Comparison of ENCODE assay signal across 11 cellular contexts in genomic region chr15:68781766-68782588, GRCh38. TPM values are rescaled to one million over a fixed set of nuclear protein-coding genes. Genes with fewer than 3 reads are reported as not detected.
DNase-seq lines count a peak whose midpoint lies in the region; ATAC-seq lines count a peak whose summit lies in the region.
"Had no signal": no experiment of that assay in that cellular context is flagged by ENCODE, and none has a peak within 500 bp of the region (broad histone marks: within the 10 kb centered on the region; RNA-seq: fewer than 3 reads in every experiment).

No MANE protein-coding gene starts in this region.

- H3K27ac Mint-ChIP-seq in activated CD8-positive, alpha-beta memory T cell treated with anti-CD3 and anti-CD28 coated beads, Interleukin-2, amount 10 ng/mL, durations not matched to agents 7 days and 5 days, result peak overlapping the region; percentile 70
- peak overlapping the region; percentile 50 to 87 (median 81) for H3K27ac Mint-ChIP-seq in naive thymus-derived CD4-positive, alpha-beta T cell

- H3K27me3 ChIP-seq in naive thymus-derived CD4-positive, alpha-beta T cell (ENCODE audit: control insufficient read depth in 2 of 2, insufficient read depth in 2 of 2, low read length in 2 of 2), result no peaks in the 10 kb centered on the region

- peaks cover 48% of the 10 kb centered on the region for H3K4me1 Mint-ChIP-seq in activated CD8-positive, alpha-beta memory T cell treated with anti-CD3 and anti-CD28 coated beads, Interleukin-2, amount 10 ng/mL, durations not matched to agents 7 days and 5 days
- H3K4me1 Mint-ChIP-seq in naive thymus-derived CD4-positive, alpha-beta T cell, result peaks cover 22 to 47% (median 29%) of the 10 kb centered on the region in 7 donors

- intact Hi-C loops in naive thymus-derived CD4-positive, alpha-beta T cell (cut with micrococcal nuclease), result loop anchor here (2.0 kb wide), 2 partner anchors 13 to 223 kb away; no protein-coding TSS in a partner anchor

- H3K4me3 ChIP-seq in naive thymus-derived CD4-positive, alpha-beta T cell (ENCODE audit: low read length), result no peak overlapping the region

- H3K4me1 ChIP-seq in naive thymus-derived CD4-positive, alpha-beta T cell (ENCODE audit: control insufficient read depth in 2 of 2, insufficient read depth in 2 of 2, low read length in 2 of 2), result peaks cover 5 to 17% of the 10 kb centered on the region in 2 donors

- no peaks in the 10 kb centered on the region for H3K9me3 ChIP-seq in naive thymus-derived CD4-positive, alpha-beta T cell (ENCODE audit: control insufficient read depth in 2 of 3, low read length in 3 of 3)

- H3K27ac ChIP-seq in naive thymus-derived CD4-positive, alpha-beta T cell (ENCODE audit: low read depth, low read length), result peak overlapping the region; percentile 36

- peak; percentile 53 for ATAC-seq in activated CD8-positive, alpha-beta memory T cell treated with anti-CD3 and anti-CD28 coated beads, Interleukin-2, amount 10 ng/mL, durations not matched to agents 7 days and 5 days
- peak; percentile 71 for ATAC-seq in naive thymus-derived CD4-positive, alpha-beta T cell

- no peaks in the 10 kb centered on the region for H3K27me3 Mint-ChIP-seq in activated CD8-positive, alpha-beta memory T cell treated with anti-CD3 and anti-CD28 coated beads, Interleukin-2, amount 10 ng/mL, durations not matched to agents 7 days and 5 days
- no peaks in the 10 kb centered on the region for H3K27me3 Mint-ChIP-seq in naive thymus-derived CD4-positive, alpha-beta T cell

- no peak overlapping the region for H3K4me3 Mint-ChIP-seq in activated CD8-positive, alpha-beta memory T cell treated with anti-CD3 and anti-CD28 coated beads, Interleukin-2, amount 10 ng/mL, durations not matched to agents 7 days and 5 days
- peak overlapping the region; percentile 33 to 67 (median 54) for H3K4me3 Mint-ChIP-seq in naive thymus-derived CD4-positive, alpha-beta T cell

- POLR2A ChIA-PET in naive thymus-derived CD4-positive, alpha-beta T cell (lab: Charles Lee), result interaction anchor here (0.7 to 1.0 kb wide), 2 partner anchors 37 to 47 kb away, joined by 3 read pairs; no protein-coding TSS in a partner anchor

- DNase-seq in activated CD8-positive, alpha-beta memory T cell treated with anti-CD3 and anti-CD28 coated beads, Interleukin-2, amount 10 ng/mL, durations not matched to agents 7 days and 5 days, result peak; percentile 56
- DNase-seq in activated CD8-positive, alpha-beta memory T cell treated with anti-CD3 and anti-CD28 coated beads, Interleukin-2, amount 50 U/mL, for 4 hours, result no peak
- DNase-seq in cerebellar cortex (ENCODE audit: low spot score), result peak; percentile 42
- DNase-seq in naive thymus-derived CD4-positive, alpha-beta T cell, result peak in 5 of 9 donors; percentile 16 to 42 (median 16)
- DNase-seq in ureter (ENCODE audit: low spot score), result peak; percentile 49
- no peak for DNase-seq in HCEC 1CT
- DNase-seq in DMS53 (lab: John Stamatoyannopoulos, UW), result no peak
- DNase-seq in NOMO-1 treated with DMSO at 0.1 percent for 48 hours (lab: John Stamatoyannopoulos, UW; ENCODE audit: unreplicated experiment), result no peak
- DNase-seq: NCI-H1105 treated with DMSO at 0.1 percent for 48 hours, SIG-M5, small intestine had no signal

- peaks cover 0 to 61% (median 4%) of the 10 kb centered on the region in 3 experiments for H3K36me3 ChIP-seq in naive thymus-derived CD4-positive, alpha-beta T cell (ENCODE audit: control insufficient read depth in 2 of 3, insufficient read depth in 3 of 3, low read length in 3 of 3)

- H3K36me3 Mint-ChIP-seq in activated CD8-positive, alpha-beta memory T cell treated with anti-CD3 and anti-CD28 coated beads, Interleukin-2, amount 10 ng/mL, durations not matched to agents 7 days and 5 days, result peaks cover 40% of the 10 kb centered on the region
- H3K36me3 Mint-ChIP-seq in naive thymus-derived CD4-positive, alpha-beta T cell, result peaks cover 0 to 33% (median 15%) of the 10 kb centered on the region in 5 donors

- H3K9me3 Mint-ChIP-seq in activated CD8-positive, alpha-beta memory T cell treated with anti-CD3 and anti-CD28 coated beads, Interleukin-2, amount 10 ng/mL, durations not matched to agents 7 days and 5 days (ENCODE audit: low read depth), result no peaks in the 10 kb centered on the region
- H3K9me3 Mint-ChIP-seq in naive thymus-derived CD4-positive, alpha-beta T cell, result no peaks in the 10 kb centered on the region

- CTCF ChIA-PET in activated CD8-positive, alpha-beta memory T cell treated with anti-CD3 and anti-CD28 coated beads, Interleukin-2, amount 10 ng/mL, durations not matched to agents 7 days and 5 days (lab: Charles Lee), result interaction anchor here (1.0 to 6.7 kb wide), 6 partner anchors 9 to 94 kb away, joined by 3 to 41 read pairs (median 8); no protein-coding TSS in a partner anchor
- CTCF ChIA-PET in naive thymus-derived CD4-positive, alpha-beta T cell (lab: Charles Lee), result interaction anchor here (3.6 to 5.8 kb wide), 3 partner anchors 13 to 94 kb away, joined by 28 to 51 read pairs (median 33); no protein-coding TSS in a partner anchor

RNA-seq across cellular contexts. Expression of gene ANP32A, which starts 38.7 kb away (rescaled TPM):
- total RNA-seq in activated CD8-positive, alpha-beta memory T cell treated with anti-CD3 and anti-CD28 coated beads, Interleukin-2, amount 10 ng/mL, durations not matched to agents 7 days and 5 days, result 100 to 1,000 TPM; 196 to 320 TPM
- 100 to 1,000 TPM in 4 of 5 experiments, 10 to 100 TPM in 1; 86.1 to 229 (median 136) TPM for total RNA-seq in naive thymus-derived CD4-positive, alpha-beta T cell
- 100 to 1,000 TPM in 1 of 2 donors, 10 to 100 TPM in 1; 89.6 to 111 TPM for polyA plus RNA-seq in naive thymus-derived CD4-positive, alpha-beta T cell
- 169 TPM for total RNA-seq in ureter

Comparison
In these comparisons a context has a peak if more than half of its experiments do, and no peak if none do; other contexts are left out.
1. DNase-seq: peak in activated CD8-positive, alpha-beta memory T cell treated with anti-CD3 and anti-CD28 coated beads, Interleukin-2, amount 10 ng/mL, durations not matched to agents 7 days and 5 days (single experiment), cerebellar cortex (single experiment), naive thymus-derived CD4-positive, alpha-beta T cell (5 of 9) and ureter (single experiment); none in activated CD8-positive, alpha-beta memory T cell treated with anti-CD3 and anti-CD28 coated beads, Interleukin-2, amount 50 U/mL, for 4 hours (single experiment), HCEC 1CT (single experiment), DMS53 (single experiment) and NOMO-1 treated with DMSO at 0.1 percent for 48 hours (single experiment).